Comparison of ENCODE assay signal across 25 cellular contexts in the genomic region with DNA sequence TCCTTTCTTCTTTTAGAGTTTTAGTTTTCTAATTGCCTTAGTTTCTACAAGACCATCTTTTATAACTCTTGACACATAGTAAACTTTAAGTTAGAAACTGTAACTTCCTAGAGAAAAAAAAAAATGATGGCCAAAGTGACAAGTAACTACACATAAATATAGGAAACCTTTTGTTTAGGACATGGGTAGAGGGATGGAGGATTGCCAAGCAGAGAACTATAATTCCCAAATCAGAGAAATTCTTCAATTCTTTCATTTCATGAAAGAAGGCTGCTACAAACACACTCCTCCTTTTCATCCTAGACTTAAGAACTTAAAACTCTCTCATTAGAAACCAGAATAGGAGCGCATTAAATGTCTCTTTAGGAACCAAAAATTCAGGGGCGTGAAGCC.
DNase-seq lines count a peak whose midpoint lies in the region; ATAC-seq and TF ChIP-seq lines count a peak whose summit lies in the region.
"Had no signal": no experiment of that assay in that cellular context is flagged by ENCODE, and none has a peak within 500 bp of the region (broad histone marks: within the 10 kb centered on the region; RNA-seq: fewer than 3 reads in every experiment).

No MANE protein-coding gene starts in this region.

- H3K4me3 Mint-ChIP-seq in activated naive CD4-positive, alpha-beta T cell treated with anti-CD3 and anti-CD28 coated beads for 36 hours, result no peak overlapping the region
- no peak overlapping the region for H3K4me3 Mint-ChIP-seq in activated naive CD4-positive, alpha-beta T cell treated with anti-CD3 and anti-CD28 coated beads, Interleukin-2, amount 10 ng/mL, durations not matched to agents 7 days and 5 days
- H3K4me3 Mint-ChIP-seq in osteocyte (ENCODE audit: unreplicated experiment), result no peak overlapping the region
- H3K4me3 Mint-ChIP-seq: stimulated activated memory B cell treated with anti-CD40 and anti-IgM and Interleukin-4, amounts not matched to agents 10 μg/mL and 1 μg/mL and 100 μg/mL, for 72 hours had no signal

- no peaks in the 10 kb centered on the region for H3K27me3 Mint-ChIP-seq in activated naive CD4-positive, alpha-beta T cell treated with anti-CD3 and anti-CD28 coated beads for 36 hours (ENCODE audit: low read depth)
- peaks cover 9% of the 10 kb centered on the region for H3K27me3 Mint-ChIP-seq in activated naive CD4-positive, alpha-beta T cell treated with anti-CD3 and anti-CD28 coated beads, Interleukin-2, amount 10 ng/mL, durations not matched to agents 7 days and 5 days
- no peaks in the 10 kb centered on the region for H3K27me3 Mint-ChIP-seq in osteocyte (ENCODE audit: unreplicated experiment)

- H3K9me3 Mint-ChIP-seq in activated naive CD4-positive, alpha-beta T cell treated with anti-CD3 and anti-CD28 coated beads for 36 hours, result no peaks in the 10 kb centered on the region
- no peaks in the 10 kb centered on the region for H3K9me3 Mint-ChIP-seq in activated naive CD4-positive, alpha-beta T cell treated with anti-CD3 and anti-CD28 coated beads, Interleukin-2, amount 10 ng/mL, durations not matched to agents 7 days and 5 days
- no peaks in the 10 kb centered on the region for H3K9me3 Mint-ChIP-seq in osteocyte (ENCODE audit: unreplicated experiment)

- intact Hi-C loops in activated naive CD4-positive, alpha-beta T cell treated with anti-CD3 and anti-CD28 coated beads for 36 hours (cut with micrococcal nuclease), result loop anchor here (5.0 kb wide), 1 partner anchor 216 kb away; no protein-coding TSS in a partner anchor

- H3K4me1 ChIP-seq in HUES64 (ENCODE audit: insufficient read depth, low read length), result peaks cover 44% of the 10 kb centered on the region

- H3K27ac ChIP-seq in HUES64 (ENCODE audit: low read depth, low read length) (0 out of 2 replicates have a peak overlapping the region, but pooled peaks have one; percentile 8), brain microvascular endothelial cell (peak overlapping the region; percentile 92)
- H3K27ac ChIP-seq: esophagus squamous epithelium, tibial artery had no signal

- WGBS in HUES64, result 90% methylated on average over 2 of the region's 2 CpGs

- H3K9ac ChIP-seq in HUES64 (ENCODE audit: low read depth, low read length), result no peak overlapping the region

- CTCF ChIA-PET in activated naive CD4-positive, alpha-beta T cell treated with anti-CD3 and anti-CD28 coated beads for 36 hours (lab: Charles Lee), result no interaction called here
- CTCF ChIA-PET in activated naive CD4-positive, alpha-beta T cell treated with anti-CD3 and anti-CD28 coated beads, Interleukin-2, amount 10 ng/mL, durations not matched to agents 7 days and 5 days (lab: Charles Lee), result interaction anchor here (1.9 kb wide), 1 partner anchor 38 kb away, joined by 7 read pairs; no protein-coding TSS in a partner anchor

- H3K27ac Mint-ChIP-seq in activated naive CD4-positive, alpha-beta T cell treated with anti-CD3 and anti-CD28 coated beads for 36 hours, result peak overlapping the region; percentile 39
- no peak overlapping the region for H3K27ac Mint-ChIP-seq in activated naive CD4-positive, alpha-beta T cell treated with anti-CD3 and anti-CD28 coated beads, Interleukin-2, amount 10 ng/mL, durations not matched to agents 7 days and 5 days
- H3K27ac Mint-ChIP-seq in osteocyte (ENCODE audit: unreplicated experiment), result peak overlapping the region; percentile 91
- H3K27ac Mint-ChIP-seq: stimulated activated memory B cell treated with anti-CD40 and anti-IgM and Interleukin-4, amounts not matched to agents 10 μg/mL and 1 μg/mL and 100 μg/mL, for 72 hours had no signal

- H3K27me3 ChIP-seq in HUES64 (ENCODE audit: insufficient read depth, low read length) (no peaks in the 10 kb centered on the region), brain microvascular endothelial cell (replicated peaks) (no peaks in the 10 kb centered on the region)
- H3K27me3 ChIP-seq: esophagus squamous epithelium, tibial artery had no signal

- peaks cover 26% of the 10 kb centered on the region for H3K4me1 Mint-ChIP-seq in activated naive CD4-positive, alpha-beta T cell treated with anti-CD3 and anti-CD28 coated beads for 36 hours (ENCODE audit: low read depth)
- peaks cover 44% of the 10 kb centered on the region for H3K4me1 Mint-ChIP-seq in activated naive CD4-positive, alpha-beta T cell treated with anti-CD3 and anti-CD28 coated beads, Interleukin-2, amount 10 ng/mL, durations not matched to agents 7 days and 5 days
- peaks cover 81% of the 10 kb centered on the region for H3K4me1 Mint-ChIP-seq in osteocyte (ENCODE audit: unreplicated experiment)

- DNase-seq in activated naive CD4-positive, alpha-beta T cell treated with anti-CD3 and anti-CD28 coated beads for 36 hours, result no peak
- DNase-seq in activated naive CD4-positive, alpha-beta T cell treated with anti-CD3 and anti-CD28 coated beads, Interleukin-2, amount 10 ng/mL, durations not matched to agents 7 days and 5 days, result no peak
- DNase-seq in brain microvascular endothelial cell, result no peak
- no peak for DNase-seq in osteocyte (ENCODE audit: extremely low spot score, unreplicated experiment)
- no peak for DNase-seq in hepatic stellate cell (ENCODE audit: low spot score)
- DNase-seq: activated CD4-positive, CD25-positive, alpha-beta regulatory T cell; activated CD8-positive, alpha-beta memory T cell treated with anti-CD3 and anti-CD28 coated beads, Interleukin-2, amount 50 U/mL, for 4 hours; activated gamma-delta T cell; aorta; Caco-2; cerebellar nuclear complex; effector CD4-positive, alpha-beta T cell; esophagus squamous epithelium; glutamatergic neuron; NCI-H1092; NCI-H2029 treated with DMSO at 0.1 percent for 48 hours; NCI-H510A; nucleus accumbens; Right ventricle myocardium superior; T-helper 9 cell; tibial artery had no signal

- no peaks in the 10 kb centered on the region for H3K36me3 Mint-ChIP-seq in activated naive CD4-positive, alpha-beta T cell treated with anti-CD3 and anti-CD28 coated beads for 36 hours (ENCODE audit: low read depth)
- H3K36me3 Mint-ChIP-seq in activated naive CD4-positive, alpha-beta T cell treated with anti-CD3 and anti-CD28 coated beads, Interleukin-2, amount 10 ng/mL, durations not matched to agents 7 days and 5 days, result no peaks in the 10 kb centered on the region
- H3K36me3 Mint-ChIP-seq in osteocyte (ENCODE audit: unreplicated experiment), result peaks cover 11% of the 10 kb centered on the region
- H3K36me3 Mint-ChIP-seq: stimulated activated memory B cell treated with anti-CD40 and anti-IgM and Interleukin-4, amounts not matched to agents 10 μg/mL and 1 μg/mL and 100 μg/mL, for 72 hours had no signal

- no peak for TF ChIP-seq CTCF in brain microvascular endothelial cell (IDR thresholded peaks at IDR 0.05; ENCODE audit: low read depth, low read length, missing control alignments)
- no peak for TF ChIP-seq CTCF in osteocyte (IDR thresholded peaks at IDR 0.05)

- H3K36me3 ChIP-seq in HUES64 (ENCODE audit: insufficient read depth, low read length) (no peaks in the 10 kb centered on the region), brain microvascular endothelial cell (replicated peaks) (no peaks in the 10 kb centered on the region)
- H3K36me3 ChIP-seq: esophagus squamous epithelium, tibial artery had no signal

- H3K4me3 ChIP-seq in HUES64 (ENCODE audit: low read length), result no peak overlapping the region
- H3K4me3 ChIP-seq in brain microvascular endothelial cell (ENCODE audit: low read depth, low read length), result no peak overlapping the region
- H3K4me3 ChIP-seq: esophagus squamous epithelium, tibial artery had no signal

- in situ Hi-C loops in brain microvascular endothelial cell (cut with HindIII; ENCODE audit: low pct_ligation_motif_present, low sequenced_read_pairs), result no loop called here

- ATAC-seq in GM18517 (IDR thresholded peaks at IDR 0.05; ENCODE audit: unreplicated experiment), result no peak
- no peak for ATAC-seq in activated CD4-positive, CD25-positive, alpha-beta regulatory T cell treated with anti-CD3 and anti-CD28 coated beads, Interleukin-2, amount 50 U/mL, for 24 hours
- ATAC-seq: stimulated activated memory B cell treated with anti-CD40 and anti-IgM and Interleukin-4, amounts not matched to agents 10 μg/mL and 1 μg/mL and 100 μg/mL, for 72 hours had no signal

- H3K9me3 ChIP-seq in HUES64 (ENCODE audit: insufficient read depth, low read depth, low read length), result no peaks in the 10 kb centered on the region
- H3K9me3 ChIP-seq: Caco-2, esophagus squamous epithelium, tibial artery had no signal
